14 cellular contexts compared by ENCODE assay signal in the genomic region with DNA sequence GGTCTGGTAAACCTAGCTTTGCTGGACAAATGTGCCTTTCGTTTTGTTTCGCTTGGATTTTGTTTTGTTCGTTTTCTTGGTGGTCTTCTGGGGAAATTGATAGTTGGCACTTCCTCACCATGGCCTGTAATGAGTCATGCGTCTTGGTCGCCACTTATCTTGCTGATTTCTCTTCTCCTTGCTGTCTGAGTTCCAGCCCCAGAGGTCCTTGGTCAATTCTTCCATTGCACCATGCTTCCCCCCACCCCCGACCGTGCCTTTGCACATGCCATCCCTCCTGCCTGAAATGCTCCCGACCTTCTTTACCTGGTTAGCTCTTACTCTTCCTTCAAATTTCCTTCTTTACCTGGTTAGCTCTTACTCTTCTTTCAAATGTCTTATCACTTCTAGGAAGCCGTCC.
DNase-seq lines count a peak whose midpoint lies in the region; ATAC-seq and TF ChIP-seq lines count a peak whose summit lies in the region.
"Had no signal": no experiment of that assay in that cellular context is flagged by ENCODE, and none has a peak within 500 bp of the region (broad histone marks: within the 10 kb centered on the region; RNA-seq: fewer than 3 reads in every experiment).

No MANE protein-coding gene starts in this region.

- H3K4me1 Mint-ChIP-seq in activated CD4-positive, alpha-beta T cell treated with anti-CD3 and anti-CD28 coated beads for 36 hours = no peaks in the 10 kb centered on the region

- no peak overlapping the region for H3K27ac Mint-ChIP-seq in activated CD4-positive, alpha-beta T cell treated with anti-CD3 and anti-CD28 coated beads for 36 hours
- H3K27ac Mint-ChIP-seq: CD4-positive, alpha-beta memory T cell had no signal

- TF ChIP-seq POLR2A in erythroblast (IDR thresholded peaks at IDR 0.05; ENCODE audit: low read length) = no peak

- CTCF ChIA-PET in HEK293 (lab: Yijun Ruan, JAX) = interaction anchor here (1.0 kb wide), 1 partner anchor 41 kb away, joined by 3 read pairs; no protein-coding TSS in a partner anchor
- CTCF ChIA-PET in activated CD4-positive, alpha-beta T cell treated with anti-CD3 and anti-CD28 coated beads for 36 hours (lab: Charles Lee) = no interaction called here

- POLR2A ChIA-PET in HEK293 (lab: Yijun Ruan, JAX) = no interaction called here
- POLR2A ChIA-PET in activated CD4-positive, alpha-beta T cell treated with anti-CD3 and anti-CD28 coated beads for 36 hours (lab: Charles Lee) = no interaction called here

- H3K36me3 Mint-ChIP-seq in activated CD4-positive, alpha-beta T cell treated with anti-CD3 and anti-CD28 coated beads for 36 hours (ENCODE audit: low read depth) = no peaks in the 10 kb centered on the region
- H3K36me3 Mint-ChIP-seq: CD4-positive, alpha-beta memory T cell had no signal

- DNase-seq in astrocyte of the hippocampus (ENCODE audit: low read depth, low spot score) = peak; percentile 33
- DNase-seq in mesenteric fat pad (ENCODE audit: low spot score) = peak; percentile 43
- no peak for DNase-seq in NCI-H2196 treated with DMSO at 0.1 percent for 48 hours (lab: John Stamatoyannopoulos, UW; ENCODE audit: unreplicated experiment)
- no peak for DNase-seq in activated CD4-positive, alpha-beta T cell treated with anti-CD3 and anti-CD28 coated beads for 36 hours
- DNase-seq in erythroblast (lab: John Stamatoyannopoulos, UW) = no peak
- DNase-seq: C1 segment of cervical spinal cord; Calu3; CD4-positive, alpha-beta memory T cell; COR-L47; DMS53; DMS79 treated with DMSO at 0.1 percent for 48 hours; GOT3 had no signal

- TF ChIP-seq CTCF in HEK293 (tag by site-specific recombination; IDR thresholded peaks at IDR 0.05) = no peak

- H3K27ac ChIP-seq in HEK293 (ENCODE audit: extremely low read depth, low read depth, low read length) = no peak overlapping the region

- H3K9me3 Mint-ChIP-seq in activated CD4-positive, alpha-beta T cell treated with anti-CD3 and anti-CD28 coated beads for 36 hours (ENCODE audit: low read depth) = no peaks in the 10 kb centered on the region

- no peaks in the 10 kb centered on the region for H3K9me3 ChIP-seq in HEK293 (ENCODE audit: control insufficient read depth, insufficient read depth, low read depth, low read length)
- H3K9me3 ChIP-seq: HAP-1 had no signal

- intact Hi-C loops in activated CD4-positive, alpha-beta T cell treated with anti-CD3 and anti-CD28 coated beads for 36 hours (cut with DNase I, micrococcal nuclease) = no loop called here

- ATAC-seq in activated CD4-positive, alpha-beta T cell treated with anti-CD3 and anti-CD28 coated beads for 36 hours = no peak

- H3K36me3 ChIP-seq in HEK293 (ENCODE audit: control insufficient read depth in 2 of 2, insufficient read depth in 1 of 2, low read length in 2 of 2) = no peaks in the 10 kb centered on the region
- H3K36me3 ChIP-seq: HAP-1 had no signal

- H3K27me3 Mint-ChIP-seq in activated CD4-positive, alpha-beta T cell treated with anti-CD3 and anti-CD28 coated beads for 36 hours = peaks cover 2% of the 10 kb centered on the region
- H3K27me3 Mint-ChIP-seq: CD4-positive, alpha-beta memory T cell had no signal

- H3K4me1 ChIP-seq in HEK293 (ENCODE audit: control insufficient read depth, insufficient read depth, low read length) = no peaks in the 10 kb centered on the region
- H3K4me1 ChIP-seq: HAP-1 had no signal

- no peak overlapping the region for H3K4me3 Mint-ChIP-seq in activated CD4-positive, alpha-beta T cell treated with anti-CD3 and anti-CD28 coated beads for 36 hours
- H3K4me3 Mint-ChIP-seq: CD4-positive, alpha-beta memory T cell had no signal

- no peak overlapping the region for H3K4me3 ChIP-seq in HEK293 (ENCODE audit: low read depth, low read length)
- H3K4me3 ChIP-seq: HAP-1 had no signal

TF ChIP-seq in HEK293, 187 proteins besides CTCF, POLR2A, EP300 and RAD21:
- TF ChIP-seq, protein P1, sequence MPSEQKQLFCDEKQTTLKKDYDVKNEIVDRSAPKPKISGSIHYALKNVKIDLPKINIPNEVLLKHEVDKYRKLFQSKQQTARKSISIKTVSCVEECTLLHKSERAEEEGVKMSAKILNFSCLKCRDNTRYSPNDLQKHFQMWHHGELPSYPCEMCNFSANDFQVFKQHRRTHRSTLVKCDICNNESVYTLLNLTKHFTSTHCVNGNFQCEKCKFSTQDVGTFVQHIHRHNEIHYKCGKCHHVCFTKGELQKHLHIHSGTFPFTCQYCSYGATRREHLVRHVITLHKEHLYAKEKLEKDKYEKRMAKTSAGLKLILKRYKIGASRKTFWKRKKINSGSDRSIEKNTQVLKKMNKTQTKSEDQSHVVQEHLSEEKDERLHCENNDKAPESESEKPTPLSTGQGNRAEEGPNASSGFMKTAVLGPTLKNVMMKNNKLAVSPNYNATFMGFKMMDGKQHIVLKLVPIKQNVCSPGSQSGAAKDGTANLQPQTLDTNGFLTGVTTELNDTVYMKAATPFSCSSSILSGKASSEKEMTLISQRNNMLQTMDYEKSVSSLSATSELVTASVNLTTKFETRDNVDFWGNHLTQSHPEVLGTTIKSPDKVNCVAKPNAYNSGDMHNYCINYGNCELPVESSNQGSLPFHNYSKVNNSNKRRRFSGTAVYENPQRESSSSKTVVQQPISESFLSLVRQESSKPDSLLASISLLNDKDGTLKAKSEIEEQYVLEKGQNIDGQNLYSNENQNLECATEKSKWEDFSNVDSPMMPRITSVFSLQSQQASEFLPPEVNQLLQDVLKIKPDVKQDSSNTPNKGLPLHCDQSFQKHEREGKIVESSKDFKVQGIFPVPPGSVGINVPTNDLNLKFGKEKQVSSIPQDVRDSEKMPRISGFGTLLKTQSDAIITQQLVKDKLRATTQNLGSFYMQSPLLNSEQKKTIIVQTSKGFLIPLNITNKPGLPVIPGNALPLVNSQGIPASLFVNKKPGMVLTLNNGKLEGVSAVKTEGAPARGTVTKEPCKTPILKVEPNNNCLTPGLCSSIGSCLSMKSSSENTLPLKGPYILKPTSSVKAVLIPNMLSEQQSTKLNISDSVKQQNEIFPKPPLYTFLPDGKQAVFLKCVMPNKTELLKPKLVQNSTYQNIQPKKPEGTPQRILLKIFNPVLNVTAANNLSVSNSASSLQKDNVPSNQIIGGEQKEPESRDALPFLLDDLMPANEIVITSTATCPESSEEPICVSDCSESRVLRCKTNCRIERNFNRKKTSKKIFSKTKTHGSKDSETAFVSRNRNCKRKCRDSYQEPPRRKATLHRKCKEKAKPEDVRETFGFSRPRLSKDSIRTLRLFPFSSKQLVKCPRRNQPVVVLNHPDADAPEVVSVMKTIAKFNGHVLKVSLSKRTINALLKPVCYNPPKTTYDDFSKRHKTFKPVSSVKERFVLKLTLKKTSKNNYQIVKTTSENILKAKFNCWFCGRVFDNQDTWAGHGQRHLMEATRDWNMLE (tag by site-specific recombination; conservative IDR thresholded peaks at IDR 0.05; ENCODE audit: low read depth) = no peak
- no peak for TF ChIP-seq ZNF416 (tag by site-specific recombination; IDR thresholded peaks at IDR 0.05)
- no peak for TF ChIP-seq ZNF670 (tag by site-specific recombination; IDR thresholded peaks at IDR 0.05; ENCODE audit: low read depth)
- TF ChIP-seq ZNF623 (tag by site-specific recombination; IDR thresholded peaks at IDR 0.05) = peak; percentile 39
- TF ChIP-seq ZFP69B (tag by site-specific recombination; IDR thresholded peaks at IDR 0.05) = no peak
- TF ChIP-seq, protein P2, sequence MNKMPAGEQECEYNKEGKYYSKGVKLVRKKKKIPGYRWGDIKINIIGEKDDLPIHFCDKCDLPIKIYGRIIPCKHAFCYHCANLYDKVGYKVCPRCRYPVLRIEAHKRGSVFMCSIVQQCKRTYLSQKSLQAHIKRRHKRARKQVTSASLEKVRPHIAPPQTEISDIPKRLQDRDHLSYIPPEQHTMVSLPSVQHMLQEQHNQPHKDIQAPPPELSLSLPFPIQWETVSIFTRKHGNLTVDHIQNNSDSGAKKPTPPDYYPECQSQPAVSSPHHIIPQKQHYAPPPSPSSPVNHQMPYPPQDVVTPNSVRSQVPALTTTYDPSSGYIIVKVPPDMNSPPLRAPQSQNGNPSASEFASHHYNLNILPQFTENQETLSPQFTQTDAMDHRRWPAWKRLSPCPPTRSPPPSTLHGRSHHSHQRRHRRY (tag by site-specific recombination; IDR thresholded peaks at IDR 0.05) = no peak
- 0 out of 2 replicates have a peak, but pooled peaks have one; percentile 16 for TF ChIP-seq ZNF843 (tag by site-specific recombination; IDR thresholded peaks at IDR 0.05)
- TF ChIP-seq, protein P3, sequence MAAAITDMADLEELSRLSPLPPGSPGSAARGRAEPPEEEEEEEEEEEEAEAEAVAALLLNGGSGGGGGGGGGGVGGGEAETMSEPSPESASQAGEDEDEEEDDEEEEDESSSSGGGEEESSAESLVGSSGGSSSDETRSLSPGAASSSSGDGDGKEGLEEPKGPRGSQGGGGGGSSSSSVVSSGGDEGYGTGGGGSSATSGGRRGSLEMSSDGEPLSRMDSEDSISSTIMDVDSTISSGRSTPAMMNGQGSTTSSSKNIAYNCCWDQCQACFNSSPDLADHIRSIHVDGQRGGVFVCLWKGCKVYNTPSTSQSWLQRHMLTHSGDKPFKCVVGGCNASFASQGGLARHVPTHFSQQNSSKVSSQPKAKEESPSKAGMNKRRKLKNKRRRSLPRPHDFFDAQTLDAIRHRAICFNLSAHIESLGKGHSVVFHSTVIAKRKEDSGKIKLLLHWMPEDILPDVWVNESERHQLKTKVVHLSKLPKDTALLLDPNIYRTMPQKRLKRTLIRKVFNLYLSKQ (tag by site-specific recombination; IDR thresholded peaks at IDR 0.05; ENCODE audit: borderline replicate concordance) = no peak
- TF ChIP-seq, protein P4, sequence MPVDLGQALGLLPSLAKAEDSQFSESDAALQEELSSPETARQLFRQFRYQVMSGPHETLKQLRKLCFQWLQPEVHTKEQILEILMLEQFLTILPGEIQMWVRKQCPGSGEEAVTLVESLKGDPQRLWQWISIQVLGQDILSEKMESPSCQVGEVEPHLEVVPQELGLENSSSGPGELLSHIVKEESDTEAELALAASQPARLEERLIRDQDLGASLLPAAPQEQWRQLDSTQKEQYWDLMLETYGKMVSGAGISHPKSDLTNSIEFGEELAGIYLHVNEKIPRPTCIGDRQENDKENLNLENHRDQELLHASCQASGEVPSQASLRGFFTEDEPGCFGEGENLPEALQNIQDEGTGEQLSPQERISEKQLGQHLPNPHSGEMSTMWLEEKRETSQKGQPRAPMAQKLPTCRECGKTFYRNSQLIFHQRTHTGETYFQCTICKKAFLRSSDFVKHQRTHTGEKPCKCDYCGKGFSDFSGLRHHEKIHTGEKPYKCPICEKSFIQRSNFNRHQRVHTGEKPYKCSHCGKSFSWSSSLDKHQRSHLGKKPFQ (tag by site-specific recombination; IDR thresholded peaks at IDR 0.05) = no peak
TF ChIP-seq in HEK293: peak in this region for 2.

Comparison
In these comparisons a context has a peak if more than half of its experiments do, and no peak if none do; other contexts are left out.
1. DNase-seq: peak in astrocyte of the hippocampus (single experiment) and mesenteric fat pad (single experiment); none in NCI-H2196 treated with DMSO at 0.1 percent for 48 hours (single experiment), activated CD4-positive, alpha-beta T cell treated with anti-CD3 and anti-CD28 coated beads for 36 hours (single experiment) and erythroblast (0 of 2).